ENCODE assay signal across 11 cellular contexts in the genomic region with DNA sequence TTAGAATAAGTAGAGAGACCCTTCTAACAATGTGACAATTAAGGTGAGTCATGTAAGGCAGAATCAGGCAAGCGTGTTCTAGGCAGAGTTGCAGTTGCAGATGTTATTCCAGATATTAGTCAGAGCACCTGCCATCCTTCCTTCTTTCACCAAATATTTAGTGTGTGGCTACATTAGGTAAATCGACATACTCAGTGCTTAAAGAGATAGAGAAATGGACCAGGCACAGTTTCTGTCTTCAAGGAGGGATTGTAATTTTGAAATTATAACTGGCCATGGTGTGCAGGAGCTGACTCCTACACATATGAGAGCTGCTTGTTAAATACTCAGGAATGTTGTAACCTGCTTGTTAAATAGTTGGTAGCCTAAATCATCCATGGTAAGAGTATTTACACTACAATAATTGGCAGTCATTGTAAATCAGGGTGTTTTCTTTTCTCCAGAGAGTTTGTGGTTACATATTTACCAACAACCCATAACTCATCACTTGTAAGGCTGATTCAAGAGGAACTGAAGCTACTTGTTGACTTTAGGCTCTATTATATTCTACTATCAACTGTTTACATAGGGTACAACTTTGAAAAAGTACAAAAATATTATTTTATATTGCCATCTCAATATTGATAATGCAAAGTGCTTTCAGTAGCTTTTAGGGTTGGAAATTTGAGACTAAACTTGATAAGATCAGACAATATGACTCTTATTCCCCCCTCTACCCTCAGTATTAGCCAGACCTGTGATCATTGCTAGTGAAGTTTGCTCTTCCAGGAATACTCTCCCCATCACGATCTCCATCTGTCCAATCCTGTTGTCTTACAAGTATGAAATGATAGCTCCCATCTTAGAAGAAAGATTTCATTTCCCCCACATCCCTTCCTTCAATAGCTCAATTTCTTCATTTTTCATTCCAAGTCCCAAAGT.
DNase-seq lines count a peak whose midpoint lies in the region; ATAC-seq and TF ChIP-seq lines count a peak whose summit lies in the region.
"Had no signal": no experiment of that assay in that cellular context is flagged by ENCODE, and none has a peak within 500 bp of the region (broad histone marks: within the 10 kb centered on the region; RNA-seq: fewer than 3 reads in every experiment).

No MANE protein-coding gene starts in this region.

- no peaks in the 10 kb centered on the region for H3K79me2 ChIP-seq in KMS-11 (ENCODE audit: insufficient read depth, low read depth)

- peak overlapping the region; percentile 65 for H3K27ac ChIP-seq in KMS-11
- H3K27ac ChIP-seq: right lobe of liver had no signal

- no peak overlapping the region for H3K4me3 ChIP-seq in KMS-11 (IDR thresholded peaks at IDR 0.05; ENCODE audit: insufficient read depth, low read depth, low read length)
- H3K4me3 ChIP-seq: right lobe of liver had no signal

- DNase-seq in renal cortical epithelial cell (ENCODE audit: low read depth), result peak; percentile 40
- DNase-seq in activated CD4-positive, alpha-beta memory T cell treated with anti-CD3 and anti-CD28 coated beads, Interleukin-2, amount 10 ng/mL, durations not matched to agents 7 days and 5 days, result no peak
- no peak for DNase-seq in NCI-H446 (lab: John Stamatoyannopoulos, UW)
- DNase-seq in activated naive CD4-positive, alpha-beta T cell treated with anti-CD3 and anti-CD28 coated beads for 36 hours, result no peak
- no peak for DNase-seq in activated T-cell treated with anti-CD3 and anti-CD28 coated beads, Interleukin-2, amount 50 U/mL, for 48 hours
- DNase-seq: activated naive CD4-positive, alpha-beta T cell treated with Interleukin-2 at 50 U/mL for 16 hours; right lobe of liver had no signal

- no peak overlapping the region for H3K27ac Mint-ChIP-seq in activated CD4-positive, alpha-beta memory T cell treated with anti-CD3 and anti-CD28 coated beads, Interleukin-2, amount 10 ng/mL, durations not matched to agents 7 days and 5 days
- H3K27ac Mint-ChIP-seq in activated naive CD4-positive, alpha-beta T cell treated with anti-CD3 and anti-CD28 coated beads for 36 hours, result no peak overlapping the region

- peak; percentile 96 for ATAC-seq in GM18907 (IDR thresholded peaks at IDR 0.05; ENCODE audit: unreplicated experiment)
- peak; percentile 98 for ATAC-seq in HG02610 (IDR thresholded peaks at IDR 0.05; ENCODE audit: unreplicated experiment)
- ATAC-seq: right lobe of liver, SK-N-SH treated with all-trans-retinoic acid at 6 μM for 48 hours had no signal

- H3K27me3 Mint-ChIP-seq in activated CD4-positive, alpha-beta memory T cell treated with anti-CD3 and anti-CD28 coated beads, Interleukin-2, amount 10 ng/mL, durations not matched to agents 7 days and 5 days, result no peaks in the 10 kb centered on the region
- no peaks in the 10 kb centered on the region for H3K27me3 Mint-ChIP-seq in activated naive CD4-positive, alpha-beta T cell treated with anti-CD3 and anti-CD28 coated beads for 36 hours (ENCODE audit: low read depth)

- no peaks in the 10 kb centered on the region for H3K36me3 Mint-ChIP-seq in activated CD4-positive, alpha-beta memory T cell treated with anti-CD3 and anti-CD28 coated beads, Interleukin-2, amount 10 ng/mL, durations not matched to agents 7 days and 5 days (ENCODE audit: low read depth)
- no peaks in the 10 kb centered on the region for H3K36me3 Mint-ChIP-seq in activated naive CD4-positive, alpha-beta T cell treated with anti-CD3 and anti-CD28 coated beads for 36 hours (ENCODE audit: low read depth)

- no peaks in the 10 kb centered on the region for H4K20me1 ChIP-seq in KMS-11 (ENCODE audit: insufficient read depth)

- peaks cover 64% of the 10 kb centered on the region for H3K4me1 ChIP-seq in KMS-11 (ENCODE audit: low read depth, poor library complexity, severe bottlenecking)
- H3K4me1 ChIP-seq: right lobe of liver had no signal

- peak overlapping the region; percentile 31 for H3K4me2 ChIP-seq in KMS-11

- peaks cover 2% of the 10 kb centered on the region for H3K4me1 Mint-ChIP-seq in activated CD4-positive, alpha-beta memory T cell treated with anti-CD3 and anti-CD28 coated beads, Interleukin-2, amount 10 ng/mL, durations not matched to agents 7 days and 5 days
- H3K4me1 Mint-ChIP-seq in activated naive CD4-positive, alpha-beta T cell treated with anti-CD3 and anti-CD28 coated beads for 36 hours (ENCODE audit: low read depth), result no peaks in the 10 kb centered on the region

- no peaks in the 10 kb centered on the region for H3K27me3 ChIP-seq in KMS-11 (ENCODE audit: insufficient read depth, low read depth)
- H3K27me3 ChIP-seq: right lobe of liver had no signal

- no peak overlapping the region for H3K4me3 Mint-ChIP-seq in activated CD4-positive, alpha-beta memory T cell treated with anti-CD3 and anti-CD28 coated beads, Interleukin-2, amount 10 ng/mL, durations not matched to agents 7 days and 5 days
- no peak overlapping the region for H3K4me3 Mint-ChIP-seq in activated naive CD4-positive, alpha-beta T cell treated with anti-CD3 and anti-CD28 coated beads for 36 hours

- POLR2A ChIA-PET in activated CD4-positive, alpha-beta memory T cell treated with anti-CD3 and anti-CD28 coated beads, Interleukin-2, amount 10 ng/mL, durations not matched to agents 7 days and 5 days (lab: Charles Lee), result no interaction called here

- CTCF ChIA-PET in activated CD4-positive, alpha-beta memory T cell treated with anti-CD3 and anti-CD28 coated beads, Interleukin-2, amount 10 ng/mL, durations not matched to agents 7 days and 5 days (lab: Charles Lee), result no interaction called here
- CTCF ChIA-PET in activated naive CD4-positive, alpha-beta T cell treated with anti-CD3 and anti-CD28 coated beads for 36 hours (lab: Charles Lee), result no interaction called here

- H3K9me3 Mint-ChIP-seq in activated CD4-positive, alpha-beta memory T cell treated with anti-CD3 and anti-CD28 coated beads, Interleukin-2, amount 10 ng/mL, durations not matched to agents 7 days and 5 days, result no peaks in the 10 kb centered on the region
- no peaks in the 10 kb centered on the region for H3K9me3 Mint-ChIP-seq in activated naive CD4-positive, alpha-beta T cell treated with anti-CD3 and anti-CD28 coated beads for 36 hours

- no peaks in the 10 kb centered on the region for H3K36me3 ChIP-seq in KMS-11 (ENCODE audit: insufficient read depth)
- H3K36me3 ChIP-seq: right lobe of liver had no signal

- H3K9ac ChIP-seq in KMS-11, result no peak overlapping the region; the same call in 1 of the 2 replicates

- intact Hi-C loops in activated naive CD4-positive, alpha-beta T cell treated with anti-CD3 and anti-CD28 coated beads for 36 hours (cut with micrococcal nuclease), result no loop called here

- H2AFZ ChIP-seq in KMS-11 (ENCODE audit: low read depth), result no peak overlapping the region; the same call in 1 of the 2 replicates

- no peak for TF ChIP-seq CTCF in KMS-11 (conservative IDR thresholded peaks at IDR 0.05; ENCODE audit: low read depth, low read length)
